In genomic region chr5:104179057-104179456, GRCh38 we compare ENCODE assay signal across 8 cellular contexts.
DNase-seq lines count a peak whose midpoint lies in the region; ATAC-seq and TF ChIP-seq lines count a peak whose summit lies in the region.

No MANE protein-coding gene starts in this region.

- H3K4me3 ChIP-seq in BE2C (ENCODE audit: low read depth, low read length) (no peak overlapping the region), esophagus squamous epithelium (no peak overlapping the region), prostate gland (no peak overlapping the region)

- ATAC-seq in GM18508 (IDR thresholded peaks at IDR 0.05; ENCODE audit: insufficient read depth, unreplicated experiment) = peak; percentile 79
- peak; percentile 85 for ATAC-seq in HG03520 (IDR thresholded peaks at IDR 0.05; ENCODE audit: unreplicated experiment)
- ATAC-seq in GM21381 (IDR thresholded peaks at IDR 0.05; ENCODE audit: unreplicated experiment) = no peak

- peak; percentile 77 for TF ChIP-seq CTCF in BE2C (IDR thresholded peaks at IDR 0.05; ENCODE audit: low read depth, low read length)
- TF ChIP-seq CTCF in esophagus squamous epithelium (IDR thresholded peaks at IDR 0.05) = peak in 5 of 6 experiments; percentile 18 to 61 (median 36)
- TF ChIP-seq CTCF in prostate gland (IDR thresholded peaks at IDR 0.05) = peak in 3 of 4 experiments; percentile 17 to 47 (median 39)

- 55 to 63% methylated on average over 8 of the region's 8 CpGs for WGBS in esophagus squamous epithelium, 2 donors
- 74% methylated on average over 8 of the region's 8 CpGs for whole genome bisulfite sequencing in prostate gland

- DNase-seq in BE2C (peak; percentile 80), RPMI8226 (peak; percentile 78), esophagus squamous epithelium (lab: John Stamatoyannopoulos, UW) (no peak), prostate gland (ENCODE audit: low spot score) (no peak), ureter (ENCODE audit: low spot score) (no peak)

- TF ChIP-seq POLR2A in esophagus squamous epithelium (IDR thresholded peaks at IDR 0.05) (no peak), prostate gland (IDR thresholded peaks at IDR 0.05) (no peak)

- intact Hi-C loops in esophagus squamous epithelium (cut with DNase I) (no loop called here), prostate gland (cut with DNase I) (loop anchor here (5.0 kb wide), 1 partner anchor 592 kb away; no protein-coding TSS in a partner anchor)

- peaks cover 5% of the 10 kb centered on the region; the same call in 1 of the 2 replicates for H3K4me1 ChIP-seq in BE2C
- H3K4me1 ChIP-seq in esophagus squamous epithelium = no peaks in the 10 kb centered on the region
- H3K4me1 ChIP-seq in prostate gland (replicated peaks) = no peaks in the 10 kb centered on the region

- H3K36me3 ChIP-seq in BE2C = no peaks in the 10 kb centered on the region
- no peaks in the 10 kb centered on the region for H3K36me3 ChIP-seq in esophagus squamous epithelium
- no peaks in the 10 kb centered on the region for H3K36me3 ChIP-seq in prostate gland

- H3K9me3 ChIP-seq in BE2C (no peaks in the 10 kb centered on the region), esophagus squamous epithelium (peaks cover 0 to 17% (median 0%) of the 10 kb centered on the region in 3 donors), prostate gland (no peaks in the 10 kb centered on the region)

- no peak overlapping the region for H3K27ac ChIP-seq in esophagus squamous epithelium
- H3K27ac ChIP-seq in prostate gland = no peak overlapping the region

- no peaks in the 10 kb centered on the region for H3K27me3 ChIP-seq in BE2C
- H3K27me3 ChIP-seq in esophagus squamous epithelium = no peaks in the 10 kb centered on the region
- H3K27me3 ChIP-seq in prostate gland (replicated peaks; ENCODE audit: insufficient read depth) = no peaks in the 10 kb centered on the region

Comparison
In these comparisons a context has a peak if more than half of its experiments do, and no peak if none do; other contexts are left out.
1. DNase-seq: peak in BE2C (single experiment) and RPMI8226 (single experiment); none in esophagus squamous epithelium (single experiment), prostate gland (single experiment) and ureter (single experiment).
2. Peak in every context shown above with its lines, with median percentiles within 50 percentile points of each other: CTCF ChIP-seq.